In genomic region chr9:137453643-137454081, GRCh38 we compare ENCODE assay signal across 8 cellular contexts. TPM values are rescaled to one million over a fixed set of nuclear protein-coding genes. Genes with fewer than 3 reads are reported as not detected.
DNase-seq lines count a peak whose midpoint lies in the region; TF ChIP-seq lines count a peak whose summit lies in the region.

No MANE protein-coding gene starts in this region.

- H4K20me1 ChIP-seq in GM23248 (ENCODE audit: insufficient read depth), result no peaks in the 10 kb centered on the region

- no peak overlapping the region for H2BK12ac ChIP-seq in trophoblast cell (ENCODE audit: low read length)

- H3K14ac ChIP-seq in trophoblast cell (ENCODE audit: low read length), result no peak overlapping the region

- H3K4me1 Mint-ChIP-seq in glutamatergic neuron (ENCODE audit: low read depth, unreplicated experiment), result peaks cover 4% of the 10 kb centered on the region

- H3K27me3 ChIP-seq in GM23248 (replicated peaks; ENCODE audit: insufficient read depth) (no peaks in the 10 kb centered on the region), trophoblast cell (ENCODE audit: insufficient read depth, low read length) (no peaks in the 10 kb centered on the region)

- in situ Hi-C loops in GM23248 (cut with MboI), result no loop called here

- H3K23ac ChIP-seq in trophoblast cell (ENCODE audit: low read length), result no peak overlapping the region

- no peak overlapping the region for H2BK5ac ChIP-seq in trophoblast cell (ENCODE audit: low read depth, low read length, poor library complexity)

- peaks cover 6% of the 10 kb centered on the region for H3K79me1 ChIP-seq in trophoblast cell (ENCODE audit: low read length)

- H3K9me3 ChIP-seq in GM23248 (ENCODE audit: low read depth) (no peaks in the 10 kb centered on the region), trophoblast cell (ENCODE audit: insufficient read depth, low read depth, low read length) (peaks cover 2% of the 10 kb centered on the region)

- H3K18ac ChIP-seq in trophoblast cell (ENCODE audit: low read length), result no peak overlapping the region

- H3K27ac ChIP-seq in GM23248 (no peak overlapping the region), trophoblast cell (ENCODE audit: low read depth, low read length) (no peak overlapping the region)

- no peak overlapping the region for H2BK120ac ChIP-seq in trophoblast cell (ENCODE audit: insufficient read depth, low read length, poor library complexity)

- H3K4me2 ChIP-seq in GM23248 (ENCODE audit: unreplicated experiment), result peak overlapping the region; percentile 98
- peak overlapping the region; percentile 76 for H3K4me2 ChIP-seq in trophoblast cell (ENCODE audit: low read length)

- no peaks in the 10 kb centered on the region for H3K9me2 ChIP-seq in GM23248 (ENCODE audit: insufficient read depth)

- peak overlapping the region; percentile 43 for H4K12ac ChIP-seq in trophoblast cell (ENCODE audit: low read depth, low read length)

- H3F3A ChIP-seq in GM23248 (ENCODE audit: insufficient read depth), result no peaks in the 10 kb centered on the region

- H3K4me3 ChIP-seq in AG10803 (ENCODE audit: low read length) (peak overlapping the region; percentile 45), GM23248 (peak overlapping the region; percentile 73), trophoblast cell (ENCODE audit: low read depth, low read length) (peak overlapping the region; percentile 56)

- H3K4me3 Mint-ChIP-seq in glutamatergic neuron (ENCODE audit: unreplicated experiment), result peak overlapping the region; percentile 59

- no peaks in the 10 kb centered on the region for H3K79me2 ChIP-seq in GM23248 (ENCODE audit: insufficient read depth)
- peaks cover 2% of the 10 kb centered on the region for H3K79me2 ChIP-seq in trophoblast cell (ENCODE audit: control insufficient read depth, insufficient read depth, low read length, poor library complexity)

- H3K36me3 ChIP-seq in GM23248 (ENCODE audit: low read depth) (no peaks in the 10 kb centered on the region), trophoblast cell (ENCODE audit: control insufficient read depth in 1 of 2, insufficient read depth in 2 of 2, low read length in 2 of 2) (peaks cover 24 to 36% of the 10 kb centered on the region in 2 experiments)

- peaks cover 4% of the 10 kb centered on the region for H3K27me3 Mint-ChIP-seq in glutamatergic neuron (ENCODE audit: unreplicated experiment)

- 7 to 14% methylated on average over 17 to 19 of the region's 25 CpGs for WGBS in GM23248 (ENCODE audit: low coverage in 1 of 2, low lambda C conversion rate in 2 of 2, missing lambda C conversion rate in 2 of 2), 2 experiments
- WGBS in trophoblast cell (ENCODE audit: extremely low coverage, insufficient coverage, insufficient read length), result no CpG with 5 or more reads among the region's 25 CpGs

- no peaks in the 10 kb centered on the region for H3K36me3 Mint-ChIP-seq in glutamatergic neuron (ENCODE audit: unreplicated experiment)

- H3K9ac ChIP-seq in GM23248, result peak overlapping the region; percentile 55; the same call in 1 of the 2 replicates
- no peak overlapping the region for H3K9ac ChIP-seq in trophoblast cell (ENCODE audit: low read length)

- H3K9me3 Mint-ChIP-seq in glutamatergic neuron (ENCODE audit: unreplicated experiment), result peaks cover 1% of the 10 kb centered on the region

- H4K8ac ChIP-seq in trophoblast cell (ENCODE audit: low read depth, low read length), result peak overlapping the region; percentile 83

- no peak overlapping the region for H2AK5ac ChIP-seq in trophoblast cell (ENCODE audit: low read length)

- DNase-seq in AG10803 (ENCODE audit: low read depth) (peak; percentile 63), GM23248 (peak; percentile 81), glutamatergic neuron (peak; percentile 79), trophoblast cell (peak; percentile 57 to 70), GDM1 (lab: John Stamatoyannopoulos, UW) (no peak), GF-D8 (lab: John Stamatoyannopoulos, UW) (no peak)
- DNase-seq in activated naive CD4-positive, alpha-beta T cell (lab: John Stamatoyannopoulos, UW), result peak in 3 of 4 experiments; percentile 56 to 71 (median 57)

- peak overlapping the region; percentile 79 for H2AFZ ChIP-seq in GM23248
- peak overlapping the region; percentile 37 for H2AFZ ChIP-seq in trophoblast cell (ENCODE audit: insufficient read depth, low read length, poor library complexity)

- TF ChIP-seq CTCF in AG10803 (conservative IDR thresholded peaks at IDR 0.05; ENCODE audit: low read length) (no peak), glutamatergic neuron (IDR thresholded peaks at IDR 0.05; ENCODE audit: partially characterized antibody, unreplicated experiment) (no peak)

- no peak overlapping the region for H3K4ac ChIP-seq in trophoblast cell (ENCODE audit: low read depth, low read length)

- no peak overlapping the region for H4K91ac ChIP-seq in trophoblast cell (ENCODE audit: low read depth, low read length)

- H3K4me1 ChIP-seq in GM23248 (ENCODE audit: insufficient read depth) (peaks cover 6% of the 10 kb centered on the region; the same call in 1 of the 2 replicates), trophoblast cell (ENCODE audit: control insufficient read depth in 1 of 2, insufficient read depth in 2 of 2, low read length in 2 of 2) (peaks cover 17 to 22% of the 10 kb centered on the region in 2 experiments)

- H3K27ac Mint-ChIP-seq in glutamatergic neuron (ENCODE audit: unreplicated experiment), result no peak overlapping the region

TF ChIP-seq in PFSK-1, 5 proteins besides CTCF, POLR2A, EP300 and RAD21:
- TF ChIP-seq FOXP2 (optimal IDR thresholded peaks at IDR 0.05; ENCODE audit: borderline replicate concordance, extremely low read depth, extremely low read length, insufficient read depth) (no peak), POLR2AphosphoS5 (IDR thresholded peaks at IDR 0.05; ENCODE audit: low read depth, low read length) (0 out of 2 replicates have a peak, but pooled peaks have one; percentile 24), REST (IDR thresholded peaks at IDR 0.05; ENCODE audit: insufficient read depth in 1 of 2, low read depth in 2 of 2, low read length in 2 of 2) (no peak), SIN3A (IDR thresholded peaks at IDR 0.05; ENCODE audit: borderline replicate concordance, insufficient read depth, low read length) (no peak), TAF1 (IDR thresholded peaks at IDR 0.05; ENCODE audit: borderline replicate concordance, insufficient read depth, low read length) (no peak)

RNA-seq across cellular contexts. Expression of gene NSMF, which starts 5.5 kb away (rescaled TPM):
- total RNA-seq in GM23248 (2014; rRNA removed; shearing (Covaris generic)), result 28.8 and 29.1 TPM in 2 replicates
- 13.5 and 13.7 TPM in 2 replicates for polyA plus RNA-seq in GM23248 (2016; fragmentation: Nextera tagmentation; extraction: Ambion mirVana)
- 134 TPM for polyA plus RNA-seq in PFSK-1 (2012; ENCODE audit: insufficient read length, low read depth)
- 131 TPM for total RNA-seq in glutamatergic neuron (ENCODE audit: unreplicated experiment)
- 18.1 and 19.1 TPM in 2 replicates for polyA plus RNA-seq in trophoblast cell (2013)

RNA-seq across cellular contexts. Expression of gene ENTPD8, which starts 12.5 kb away (rescaled TPM):
- not detected in 2 replicates for total RNA-seq in GM23248 (2014; rRNA removed; shearing (Covaris generic))
- polyA plus RNA-seq in GM23248 (2016; fragmentation: Nextera tagmentation; extraction: Ambion mirVana), result not detected in 2 replicates
- polyA plus RNA-seq in PFSK-1 (2012; ENCODE audit: insufficient read length, low read depth), result 0.46 TPM
- 1.0 TPM for total RNA-seq in glutamatergic neuron (ENCODE audit: unreplicated experiment)
- 0.08 and 0.11 TPM in 2 replicates for polyA plus RNA-seq in trophoblast cell (2013)

RNA-seq across cellular contexts. Expression of gene NOXA1, which starts 30.5 kb away (rescaled TPM):
- total RNA-seq in GM23248 (2014; rRNA removed; shearing (Covaris generic)), result 0.32 TPM in 1 of 2 replicates, not detected in the other
- 0.15 and 0.39 TPM in 2 replicates for polyA plus RNA-seq in GM23248 (2016; fragmentation: Nextera tagmentation; extraction: Ambion mirVana)
- 3.6 TPM for polyA plus RNA-seq in PFSK-1 (2012; ENCODE audit: insufficient read length, low read depth)
- 2.6 TPM for total RNA-seq in glutamatergic neuron (ENCODE audit: unreplicated experiment)
- 0.19 and 0.21 TPM in 2 replicates for polyA plus RNA-seq in trophoblast cell (2013)

RNA-seq across cellular contexts. Expression of gene EXD3, which starts 30.7 kb away (rescaled TPM):
- 11.6 and 17.1 TPM in 2 replicates for total RNA-seq in GM23248 (2014; rRNA removed; shearing (Covaris generic))
- 8.7 and 10.1 TPM in 2 replicates for polyA plus RNA-seq in GM23248 (2016; fragmentation: Nextera tagmentation; extraction: Ambion mirVana)
- polyA plus RNA-seq in PFSK-1 (2012; ENCODE audit: insufficient read length, low read depth), result 12.3 TPM
- 24.5 TPM for total RNA-seq in glutamatergic neuron (ENCODE audit: unreplicated experiment)
- 4.7 and 5.1 TPM in 2 replicates for polyA plus RNA-seq in trophoblast cell (2013)

Comparison
In these comparisons a context has a peak if more than half of its experiments do, and no peak if none do; other contexts are left out.
1. DNase-seq: peak in AG10803 (single experiment), GM23248 (single experiment), activated naive CD4-positive, alpha-beta T cell (3 of 4), glutamatergic neuron (single experiment) and trophoblast cell (2 of 2); none in GDM1 (single experiment) and GF-D8 (single experiment).
2. Peak in every context shown above with its lines, with median percentiles within 50 percentile points of each other: H3K4me3 ChIP-seq.